In the genomic region with DNA sequence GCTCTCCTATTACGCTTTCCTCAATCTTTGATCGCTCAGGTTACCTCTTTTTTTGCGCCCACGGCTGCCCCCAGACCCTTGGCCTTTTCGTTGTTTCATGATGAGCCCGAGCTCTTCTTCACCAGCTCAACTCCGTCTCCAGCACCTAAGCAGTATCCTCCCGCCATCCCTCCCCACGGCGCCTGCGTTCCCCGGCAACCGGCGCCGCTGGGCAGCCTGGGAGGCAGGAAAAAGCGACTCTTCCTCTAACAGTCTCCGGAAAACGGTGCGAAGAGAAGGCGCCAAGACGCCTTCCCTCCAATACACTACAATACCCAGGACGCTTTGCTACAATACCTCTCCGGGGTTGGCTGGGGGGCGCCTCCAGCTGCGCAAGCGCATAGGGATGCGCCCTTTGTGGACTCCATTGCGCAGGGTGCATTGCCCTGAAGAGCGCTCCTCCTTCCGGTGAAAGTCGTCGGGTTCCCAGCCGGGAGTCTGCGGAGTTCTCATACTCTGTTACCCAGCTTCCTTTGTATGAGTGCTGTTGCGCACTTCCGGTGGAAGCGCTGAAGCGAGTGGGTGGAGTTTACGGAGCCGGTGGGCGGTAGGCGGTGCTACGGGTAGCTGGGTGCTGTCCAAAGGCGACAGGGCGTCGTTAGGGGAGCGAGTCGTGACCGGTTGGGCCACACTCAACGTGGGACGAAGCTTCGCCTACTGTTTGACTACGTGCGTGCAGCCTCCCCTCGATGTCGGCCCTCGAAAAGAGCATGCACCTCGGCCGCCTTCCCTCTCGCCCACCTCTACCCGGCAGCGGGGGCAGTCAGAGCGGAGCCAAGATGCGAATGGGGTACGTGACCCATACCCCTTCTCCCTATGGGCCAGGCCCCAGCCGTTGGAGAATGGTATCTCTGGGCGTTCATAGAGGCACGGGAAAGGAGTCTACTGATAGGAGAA, we compare ENCODE assay signal across 8 cellular contexts. TPM values are rescaled to one million over a fixed set of nuclear protein-coding genes. Genes with fewer than 3 reads are reported as not detected.
DNase-seq lines count a peak whose midpoint lies in the region; ATAC-seq lines count a peak whose summit lies in the region.

Gene C2CD3 (minus strand): TSS at position 309 of the 936 bp plus-strand sequence. CDS start 210 bp downstream, at position 99.
Gene PPME1 (plus strand): TSS at position 596 of the 936 bp plus-strand sequence. CDS start 133 bp downstream, at position 729.

- peak within 1 kb of the TSS; percentile 73 for H3K27ac ChIP-seq in effector memory CD4-positive, alpha-beta T cell (ENCODE audit: insufficient read depth, low read length, poor library complexity, severe bottlenecking)

- peak within 1 kb of the TSS; percentile 74 for H3K4me3 ChIP-seq in effector memory CD4-positive, alpha-beta T cell (ENCODE audit: insufficient read depth, low read depth, low read length, poor library complexity, severe bottlenecking)

- no peaks in the 10 kb centered on the region for H3K27me3 ChIP-seq in effector memory CD4-positive, alpha-beta T cell (replicated peaks; ENCODE audit: control insufficient read depth, insufficient read depth, low read length, poor library complexity, severe bottlenecking)

- peaks cover 20% of the 10 kb centered on the region for H3K4me1 ChIP-seq in effector memory CD4-positive, alpha-beta T cell (ENCODE audit: control insufficient read depth, insufficient read depth, low read length, poor library complexity, severe bottlenecking)

- peak; percentile 93 for ATAC-seq in GM21360 (IDR thresholded peaks at IDR 0.05; ENCODE audit: unreplicated experiment)

- peaks cover 18% of the 10 kb centered on the region for H3K36me3 ChIP-seq in effector memory CD4-positive, alpha-beta T cell (ENCODE audit: control insufficient read depth, insufficient read depth, low read length)

- H3K9me3 ChIP-seq in effector memory CD4-positive, alpha-beta T cell (ENCODE audit: control insufficient read depth, low read length): no peaks in the 10 kb centered on the region

- DNase-seq in COR-L47 (lab: John Stamatoyannopoulos, UW) (peak; percentile 99), HT-29 (ENCODE audit: low spot score) (peak; percentile 100), lung microvascular endothelial cell (ENCODE audit: low read depth in 2 of 2) (peak; percentile 98 to 100)
- peak; percentile 98 for DNase-seq in NK-92 treated with Interleukin-12 subunit alpha and Interleukin-12 subunit beta, amount 100 ng/mL, for 24 hours (lab: John Stamatoyannopoulos, UW)
- DNase-seq in activated CD8-positive, alpha-beta memory T cell treated with anti-CD3 and anti-CD28 coated beads for 24 hours: peak; percentile 97
- DNase-seq in effector memory CD4-positive, alpha-beta T cell: peak; percentile 97 to 99 (median 98)
- peak; percentile 92 to 98 (median 92) for DNase-seq in stimulated activated CD4-positive, alpha-beta T cell treated with anti-CD3 and anti-CD28 coated beads, TNF-alpha, amount 100 ng/mL, for 48 hours (ENCODE audit: low read depth in 3 of 3)

RNA-seq across cellular contexts. Expression of gene C2CD3, which starts in this region (rescaled TPM):
- total RNA-seq in HT-29 (2014; rRNA removed; shearing (Covaris generic)): 25.8 and 26.6 TPM in 2 replicates
- 6.8 and 10.7 TPM in 2 replicates for total RNA-seq in lung microvascular endothelial cell

RNA-seq across cellular contexts. Expression of gene PPME1, which starts in this region (rescaled TPM):
- 29.6 and 34.7 TPM in 2 replicates for total RNA-seq in HT-29 (2014; rRNA removed; shearing (Covaris generic))
- total RNA-seq in lung microvascular endothelial cell: 18.3 and 25.6 TPM in 2 replicates

Comparison
In these comparisons a context has a peak if more than half of its experiments do, and no peak if none do; other contexts are left out.
1. Peak in every context shown above with its lines: DNase-seq, ATAC-seq, H3K4me3 ChIP-seq and H3K27ac ChIP-seq.